15 cellular contexts compared by ENCODE assay signal in genomic region chr3:123430266-123430665, GRCh38. TPM values are rescaled to one million over a fixed set of nuclear protein-coding genes. Genes with fewer than 3 reads are reported as not detected.
DNase-seq lines count a peak whose midpoint lies in the region; ATAC-seq and TF ChIP-seq lines count a peak whose summit lies in the region.
"Had no signal": no experiment of that assay in that cellular context is flagged by ENCODE, and none has a peak within 500 bp of the region (broad histone marks: within the 10 kb centered on the region; RNA-seq: fewer than 3 reads in every experiment).

No MANE protein-coding gene starts in this region.

- H3K4me1 ChIP-seq in ascending aorta (peaks cover 11 to 41% of the 10 kb centered on the region in 2 donors), gastroesophageal sphincter (peaks cover 17 to 100% (median 24%) of the 10 kb centered on the region in 3 donors)
- H3K4me1 ChIP-seq: A549, BE2C had no signal

- H3K27me3 Mint-ChIP-seq in activated T-cell treated with anti-CD3 and anti-CD28 coated beads, Interleukin-2, amount 50 U/mL, for 72 hours (ENCODE audit: low read depth), result peaks cover 9% of the 10 kb centered on the region

- no peaks in the 10 kb centered on the region for H3K9me3 ChIP-seq in ascending aorta
- no peaks in the 10 kb centered on the region for H3K9me3 ChIP-seq in gastroesophageal sphincter
- H3K9me3 ChIP-seq: A549, BE2C had no signal

- no peak overlapping the region for H3K27ac Mint-ChIP-seq in activated T-cell treated with anti-CD3 and anti-CD28 coated beads, Interleukin-2, amount 50 U/mL, for 72 hours
- H3K27ac Mint-ChIP-seq: CD4-positive, alpha-beta memory T cell had no signal

- WGBS in gastroesophageal sphincter (ENCODE audit: low coverage in 1 of 2), 2 donors, result 48 to 52% methylated on average over 4 to 7 of the region's 11 CpGs

- H3K27me3 ChIP-seq in ascending aorta, result no peaks in the 10 kb centered on the region
- H3K27me3 ChIP-seq in gastroesophageal sphincter, result no peaks in the 10 kb centered on the region
- H3K27me3 ChIP-seq: BE2C had no signal

- H3K4me1 Mint-ChIP-seq in activated T-cell treated with anti-CD3 and anti-CD28 coated beads, Interleukin-2, amount 50 U/mL, for 72 hours (ENCODE audit: low read depth), result no peaks in the 10 kb centered on the region
- H3K4me1 Mint-ChIP-seq: CD4-positive, alpha-beta memory T cell had no signal

- peak overlapping the region; percentile 65 to 79 for H3K27ac ChIP-seq in ascending aorta
- H3K27ac ChIP-seq in caudate nucleus (ENCODE audit: low read depth, low read length), result peak overlapping the region; percentile 75
- peak overlapping the region; percentile 82 to 92 (median 88) for H3K27ac ChIP-seq in gastroesophageal sphincter
- peak overlapping the region; percentile 5 for H3K27ac ChIP-seq in temporal lobe (ENCODE audit: low read depth, low read length)
- H3K27ac ChIP-seq: A549, C4-2B, GM23248 had no signal

- H3K36me3 ChIP-seq in ascending aorta (no peaks in the 10 kb centered on the region), gastroesophageal sphincter (no peaks in the 10 kb centered on the region)
- H3K36me3 ChIP-seq: BE2C had no signal

- ATAC-seq in gastroesophageal sphincter, result no peak
- no peak for ATAC-seq in esophagus mucosa
- ATAC-seq in activated T-cell treated with anti-CD3 and anti-CD28 coated beads, Interleukin-2, amount 50 U/mL, for 72 hours (replicated peaks in 1 of 2), result no peak
- ATAC-seq: A549, GM12878 had no signal

- TF ChIP-seq CTCF in ascending aorta (IDR thresholded peaks at IDR 0.05), result no peak
- no peak for TF ChIP-seq CTCF in gastroesophageal sphincter (IDR thresholded peaks at IDR 0.05)

- no peaks in the 10 kb centered on the region for H3K36me3 Mint-ChIP-seq in activated T-cell treated with anti-CD3 and anti-CD28 coated beads, Interleukin-2, amount 50 U/mL, for 72 hours (ENCODE audit: insufficient read depth in 2 of 2)
- H3K36me3 Mint-ChIP-seq: CD4-positive, alpha-beta memory T cell had no signal

- no peaks in the 10 kb centered on the region for H3K9me3 Mint-ChIP-seq in activated T-cell treated with anti-CD3 and anti-CD28 coated beads, Interleukin-2, amount 50 U/mL, for 72 hours

- H3K4me3 ChIP-seq in ascending aorta (no peak overlapping the region), gastroesophageal sphincter (no peak overlapping the region)
- H3K4me3 ChIP-seq: A549, GM12878, GM23248 had no signal

- H3K4me3 Mint-ChIP-seq in activated T-cell treated with anti-CD3 and anti-CD28 coated beads, Interleukin-2, amount 50 U/mL, for 72 hours, result no peak overlapping the region
- H3K4me3 Mint-ChIP-seq: CD4-positive, alpha-beta memory T cell had no signal

- DNase-seq in ascending aorta (ENCODE audit: low spot score in 2 of 2), result no peak
- DNase-seq in caudate nucleus (lab: John Stamatoyannopoulos, UW), result peak in 5 of 61 donors; percentile 25 to 41 (median 30)
- no peak for DNase-seq in activated T-cell treated with anti-CD3 and anti-CD28 coated beads, Interleukin-2, amount 50 U/mL, for 72 hours
- no peak for DNase-seq in NOMO-1 (lab: John Stamatoyannopoulos, UW; ENCODE audit: unreplicated experiment in 2 of 2)
- DNase-seq: BE2C; CD4-positive, alpha-beta memory T cell; DMS79; GM23248; H7 had no signal

- no peak for TF ChIP-seq POLR2A in gastroesophageal sphincter (IDR thresholded peaks at IDR 0.05)

- no peak for TF ChIP-seq EP300 in gastroesophageal sphincter (IDR thresholded peaks at IDR 0.05)

- intact Hi-C loops in ascending aorta (cut with DNase I), result no loop called here

RNA-seq across cellular contexts. Expression of gene ADCY5, which starts 18.6 kb away (rescaled TPM):
- total RNA-seq in ascending aorta, result 32.2 TPM
- 100 to 1,000 TPM; 119 to 251 (median 185) TPM for total RNA-seq in gastroesophageal sphincter
- 22.1 TPM for total RNA-seq in temporal lobe
- 2.7 TPM for total RNA-seq in esophagus mucosa
- total RNA-seq in activated T-cell treated with anti-CD3 and anti-CD28 coated beads, Interleukin-2, amount 50 U/mL, for 72 hours, result not detected
- total RNA-seq: CD4-positive, alpha-beta memory T cell; GM12878 had no signal

Comparison
In these comparisons a context has a peak if more than half of its experiments do, and no peak if none do; other contexts are left out.
1. H3K27ac ChIP-seq: peak in every context shown above with its lines; median percentile 88 in gastroesophageal sphincter; 75 in caudate nucleus; 72 in ascending aorta; 5 in temporal lobe.